ENCODE assay signal across 27 cellular contexts in genomic region chr4:10192331-10192730, GRCh38.
DNase-seq lines count a peak whose midpoint lies in the region; ATAC-seq and TF ChIP-seq lines count a peak whose summit lies in the region.
"Had no signal": no experiment of that assay in that cellular context is flagged by ENCODE, and none has a peak within 500 bp of the region (broad histone marks: within the 10 kb centered on the region; RNA-seq: fewer than 3 reads in every experiment).

No MANE protein-coding gene starts in this region.

- CTCF ChIA-PET in HCT116 (lab: Charles Lee) = interaction anchor here (1.0 to 1.3 kb wide), 2 partner anchors 212 to 346 kb away, joined by 3 read pairs; no protein-coding TSS in a partner anchor

- RAD21 ChIA-PET in HCT116 (lab: Charles Lee; ENCODE audit: low non-redundant PET in 1 of 2, low total read pairs in 2 of 2, uncharacterized antibody in 2 of 2, unreplicated experiment in 2 of 2) = no interaction called here

- no peaks in the 10 kb centered on the region for H3K4me1 ChIP-seq in HCT116 (ENCODE audit: control insufficient read depth in 1 of 2, insufficient read depth in 2 of 2, low read length in 2 of 2)
- H3K4me1 ChIP-seq: right atrium auricular region had no signal

- TF ChIP-seq CTCF in HCT116 (IDR thresholded peaks at IDR 0.05 in 2 of 3, conservative IDR thresholded peaks at IDR 0.05 in 1 of 3; ENCODE audit: borderline replicate concordance in 1 of 3, insufficient read depth in 1 of 3, low read depth in 2 of 3, low read length in 2 of 3) = no peak

- no peaks in the 10 kb centered on the region for H3K36me3 ChIP-seq in HCT116 (ENCODE audit: control insufficient read depth in 1 of 2, insufficient read depth in 2 of 2, low read length in 2 of 2)
- H3K36me3 ChIP-seq: cardiac muscle cell, right atrium auricular region had no signal

- POLR2A ChIA-PET in HCT116 (lab: Charles Lee) = no interaction called here

- H2AFZ ChIP-seq in HCT116 (ENCODE audit: low read depth, low read length, poor library complexity, severe bottlenecking) = no peak overlapping the region
- H2AFZ ChIP-seq: GM23338, hepatocyte had no signal

- no peak overlapping the region for H3K27ac ChIP-seq in HCT116 (ENCODE audit: low read depth, low read length)
- H3K27ac ChIP-seq: cardiac muscle cell, hepatocyte, right atrium auricular region, VCaP had no signal

- no peaks in the 10 kb centered on the region for H4K20me1 ChIP-seq in HCT116 (ENCODE audit: insufficient read depth)

- H3K4me2 ChIP-seq in HCT116 (ENCODE audit: low read length) = no peak overlapping the region
- H3K4me2 ChIP-seq: GM23338, hepatocyte had no signal

- DNase-seq in AG08395 (ENCODE audit: low spot score) = peak; percentile 3
- no peak for DNase-seq in HCT116 (ENCODE audit: low read depth, low spot score)
- peak; percentile 16 for DNase-seq in SW480 (ENCODE audit: low spot score)
- DNase-seq in iPS-NIHi7 (ENCODE audit: extremely low spot score) = peak; percentile 11
- DNase-seq in T-helper 2 cell = no peak
- DNase-seq in 8988T = no peak
- DNase-seq in ecto neural progenitor cell (ENCODE audit: low spot score) = no peak
- DNase-seq in NCI-H2107 (lab: John Stamatoyannopoulos, UW) = no peak
- DNase-seq: activated CD8-positive, alpha-beta T cell treated with anti-CD3 and anti-CD28 coated beads for 36 hours; activated naive CD4-positive, alpha-beta T cell; activated T-cell treated with anti-CD3 and anti-CD28 coated beads, Interleukin-2, amount 50 U/mL, for 24 hours; amniotic stem cell; CD8-positive, alpha-beta T cell; dermis blood vessel endothelial cell; DMS53; foreskin melanocyte; naive thymus-derived CD4-positive, alpha-beta T cell; NCI-H1048; NCI-H2029 treated with DMSO at 0.1 percent for 48 hours; T-cell had no signal

- no peak overlapping the region for H3K4me3 ChIP-seq in HCT116 (replicated peaks in 1 of 2; ENCODE audit: low read depth in 1 of 2, low read length in 2 of 2)
- H3K4me3 ChIP-seq: cardiac muscle cell, GM12878, GM23338, hepatocyte, right atrium auricular region had no signal

- no peak for ATAC-seq in HCT116
- ATAC-seq: activated CD8-positive, alpha-beta T cell treated with anti-CD3 and anti-CD28 coated beads for 36 hours; CD8-positive, alpha-beta T cell; GM12878; GM23338; naive thymus-derived CD4-positive, alpha-beta T cell; Right ventricle myocardium inferior; T-cell had no signal

- no TSS peak for BruUV-seq in HCT116 (replicated peaks; lab: Mats Ljungman, UMichigan)

- H3K9me2 ChIP-seq in HCT116 (ENCODE audit: insufficient read depth) = no peaks in the 10 kb centered on the region

- no peaks in the 10 kb centered on the region for H3K9me3 ChIP-seq in HCT116 (ENCODE audit: control insufficient read depth in 1 of 2, insufficient read depth in 1 of 2, low read depth in 1 of 2, low read length in 2 of 2)
- H3K9me3 ChIP-seq: right atrium auricular region had no signal

- TF ChIP-seq RAD21 in HCT116 (IDR thresholded peaks at IDR 0.05; ENCODE audit: low read depth) = peak; percentile 36

- TF ChIP-seq POLR2A in HCT116 (IDR thresholded peaks at IDR 0.05; ENCODE audit: borderline replicate concordance, extremely low read depth, insufficient read depth, insufficient read length) = no peak

- intact Hi-C loops in HCT116 (cut with micrococcal nuclease) = loop anchor here (5.0 kb wide), 1 partner anchor 440 kb away; no protein-coding TSS in a partner anchor

- H3K79me2 ChIP-seq in HCT116 (ENCODE audit: insufficient read depth, low read length) = no peaks in the 10 kb centered on the region
- H3K79me2 ChIP-seq: hepatocyte had no signal

- H3K27me3 ChIP-seq in HCT116 (ENCODE audit: insufficient read depth, low read length) = peaks cover 9% of the 10 kb centered on the region
- H3K27me3 ChIP-seq: cardiac muscle cell, hepatocyte, right atrium auricular region had no signal

- H3K9ac ChIP-seq in HCT116 (ENCODE audit: low read length) = no peak overlapping the region

TF ChIP-seq in HCT116, 20 proteins besides CTCF, POLR2A, EP300 and RAD21:
- TF ChIP-seq SP1 (IDR thresholded peaks at IDR 0.05; ENCODE audit: low read depth) = no peak
- TF ChIP-seq ELF1 (IDR thresholded peaks at IDR 0.05; ENCODE audit: borderline replicate concordance, low read depth) = no peak
- TF ChIP-seq FOSL1 (IDR thresholded peaks at IDR 0.05; ENCODE audit: low read depth) = no peak
- no peak for TF ChIP-seq CEBPB (IDR thresholded peaks at IDR 0.05; ENCODE audit: low read depth)
- no peak for TF ChIP-seq CBX3 (IDR thresholded peaks at IDR 0.05; ENCODE audit: low read depth)
- no peak for TF ChIP-seq EZH2 (IDR thresholded peaks at IDR 0.05)
TF ChIP-seq in HCT116: peak in this region for 0.

Comparison
In these comparisons a context has a peak if more than half of its experiments do, and no peak if none do; other contexts are left out.
1. DNase-seq: peak in AG08395 (single experiment), SW480 (single experiment) and iPS-NIHi7 (single experiment); none in HCT116 (single experiment), T-helper 2 cell (0 of 5), 8988T (single experiment), ecto neural progenitor cell (single experiment) and NCI-H2107 (single experiment).